In genomic region chr19:4375620-4376228, GRCh38 we compare ENCODE assay signal across 8 cellular contexts. TPM values are rescaled to one million over a fixed set of nuclear protein-coding genes. Genes with fewer than 3 reads are reported as not detected.
DNase-seq lines count a peak whose midpoint lies in the region; ATAC-seq and TF ChIP-seq lines count a peak whose summit lies in the region.

No MANE protein-coding gene starts in this region.

- CTCF ChIA-PET in CD4-positive, alpha-beta T cell (lab: Charles Lee) = interaction anchor here (0.7 to 2.2 kb wide), 3 partner anchors 23 to 32 kb away, joined by 4 to 8 read pairs (median 4); partner anchors contain the start of genes MPND and SH3GL1

- TF ChIP-seq CTCF in CD4-positive, alpha-beta T cell (IDR thresholded peaks at IDR 0.05) = no peak
- peak; percentile 14 for TF ChIP-seq CTCF in colonic mucosa (IDR thresholded peaks at IDR 0.05)

- no peaks in the 10 kb centered on the region for H3K27me3 ChIP-seq in CD4-positive, alpha-beta T cell (ENCODE audit: control insufficient read depth, insufficient read depth, low read length)
- H3K27me3 ChIP-seq in colonic mucosa = no peaks in the 10 kb centered on the region

- peak overlapping the region; percentile 18 to 73 for H3K9ac ChIP-seq in colonic mucosa (ENCODE audit: low read depth in 2 of 2, low read length in 2 of 2)

- peaks cover 39% of the 10 kb centered on the region for H3K4me1 ChIP-seq in colonic mucosa

- no peak overlapping the region for H3K4me3 ChIP-seq in colonic mucosa

- H3K4me1 Mint-ChIP-seq in CD4-positive, alpha-beta T cell (ENCODE audit: low read depth) = peaks cover 44% of the 10 kb centered on the region

- DNase-seq in CD4-positive, alpha-beta T cell = no peak
- peak; percentile 42 for DNase-seq in NOMO-1 treated with DMSO at 0.1 percent for 48 hours (lab: John Stamatoyannopoulos, UW; ENCODE audit: unreplicated experiment)
- no peak for DNase-seq in colonic mucosa
- peak; percentile 78 for DNase-seq in myocyte (ENCODE audit: low read depth)
- DNase-seq in stimulated activated CD4-positive, alpha-beta T cell treated with anti-CD3 and anti-CD28 coated beads, Interleukin-15, amount 100 ng/mL, for 24 hours = no peak
- no peak for DNase-seq in activated CD4-positive, alpha-beta T cell treated with anti-CD3 and anti-CD28 coated beads, Interleukin-2, amount 50 U/mL, for 1 hour
- DNase-seq in NCI-H524 (lab: John Stamatoyannopoulos, UW) = no peak

- intact Hi-C loops in CD4-positive, alpha-beta T cell (cut with DNase I, micrococcal nuclease) = loop anchor here in 1 of 2 experiments (2.0 kb wide), 1 partner anchor 15 kb away; no protein-coding TSS in a partner anchor
- intact Hi-C loops in colonic mucosa (cut with DNase I) = no loop called here

- no peaks in the 10 kb centered on the region for H3K9me3 ChIP-seq in CD4-positive, alpha-beta T cell (ENCODE audit: control insufficient read depth, low read length)
- H3K9me3 ChIP-seq in colonic mucosa = no peaks in the 10 kb centered on the region

- H3K36me3 Mint-ChIP-seq in CD4-positive, alpha-beta T cell (ENCODE audit: low read depth) = peaks cover 10% of the 10 kb centered on the region

- H3K4me3 Mint-ChIP-seq in CD4-positive, alpha-beta T cell = no peak overlapping the region

- peak; percentile 11 for TF ChIP-seq POLR2A in GM19193 (IDR thresholded peaks at IDR 0.05; ENCODE audit: extremely low read depth, insufficient read depth, insufficient read length)

- POLR2A ChIA-PET in CD4-positive, alpha-beta T cell (lab: Charles Lee) = interaction anchor here (1.4 kb wide), 1 partner anchor 27 kb away, joined by 4 read pairs; the partner anchor contains the start of gene CHAF1A

- H3K27ac Mint-ChIP-seq in CD4-positive, alpha-beta T cell = peak overlapping the region; percentile 71

- H3K27me3 Mint-ChIP-seq in CD4-positive, alpha-beta T cell = no peaks in the 10 kb centered on the region

- no peak overlapping the region for H3K27ac ChIP-seq in CD4-positive, alpha-beta T cell (ENCODE audit: low read depth, low read length)
- H3K27ac ChIP-seq in colonic mucosa = peak overlapping the region; percentile 50

- no peaks in the 10 kb centered on the region for H3K36me3 ChIP-seq in colonic mucosa

- H3K9me3 Mint-ChIP-seq in CD4-positive, alpha-beta T cell = no peaks in the 10 kb centered on the region

- ATAC-seq in CD4-positive, alpha-beta T cell (ENCODE audit: poor library complexity) = no peak

RNA-seq across cellular contexts. Expression of gene SH3GL1, which starts 24.6 kb away (rescaled TPM):
- 10 to 100 TPM; 39.3 to 40.9 TPM for total RNA-seq in CD4-positive, alpha-beta T cell
- total RNA-seq in colonic mucosa (10 to 100 TPM; 54.0 to 66.6 TPM), myocyte (179 and 258 TPM in 2 replicates)
- polyA plus RNA-seq in myocyte (2012) = 164 TPM

RNA-seq across cellular contexts. Expression of gene CHAF1A, which starts 26.7 kb away (rescaled TPM):
- total RNA-seq in CD4-positive, alpha-beta T cell = 10 to 100 TPM; 27.5 to 27.8 TPM
- 10 to 100 TPM; 15.6 to 53.2 TPM for total RNA-seq in colonic mucosa
- 3.1 TPM in 2 replicates for total RNA-seq in myocyte
- 3.3 TPM for polyA plus RNA-seq in myocyte (2012)

RNA-seq across cellular contexts. Expression of gene MPND, which starts 32.4 kb away (rescaled TPM):
- 10 to 100 TPM; 10.3 to 11.0 TPM for total RNA-seq in CD4-positive, alpha-beta T cell
- total RNA-seq in colonic mucosa = 10 to 100 TPM; 38.0 to 63.2 TPM
- total RNA-seq in myocyte = 2.2 and 2.7 TPM in 2 replicates
- polyA plus RNA-seq in myocyte (2012) = 12.6 TPM

RNA-seq across cellular contexts. Expression of gene STAP2, which starts 37.1 kb away (rescaled TPM):
- total RNA-seq in CD4-positive, alpha-beta T cell = 1 to 10 TPM; 1.7 to 1.8 TPM
- total RNA-seq in colonic mucosa (100 to 1,000 TPM; 197 to 218 TPM), myocyte (3.1 and 4.5 TPM in 2 replicates)
- polyA plus RNA-seq in myocyte (2012) = 3.7 TPM

Comparison
In these comparisons a context has a peak if more than half of its experiments do, and no peak if none do; other contexts are left out.
1. DNase-seq: peak in NOMO-1 treated with DMSO at 0.1 percent for 48 hours (single experiment) and myocyte (single experiment); none in CD4-positive, alpha-beta T cell (0 of 10), colonic mucosa (single experiment), stimulated activated CD4-positive, alpha-beta T cell treated with anti-CD3 and anti-CD28 coated beads, Interleukin-15, amount 100 ng/mL, for 24 hours (single experiment), activated CD4-positive, alpha-beta T cell treated with anti-CD3 and anti-CD28 coated beads, Interleukin-2, amount 50 U/mL, for 1 hour (single experiment) and NCI-H524 (0 of 2).